26 cellular contexts compared by ENCODE assay signal in genomic region chr18:8124232-8125146, GRCh38.
A peak's percentile ranks its signal among the peaks of the same experiment; 100 is the strongest.
DNase-seq lines count a peak whose midpoint lies in the region; ATAC-seq and TF ChIP-seq lines count a peak whose summit lies in the region.
"Had no signal": no experiment of that assay in that cellular context is flagged by ENCODE, and none has a peak within 500 bp of the region (broad histone marks: within the 10 kb centered on the region; RNA-seq: fewer than 3 reads in every experiment).

No MANE protein-coding gene starts in this region.

- H3K36me3 ChIP-seq in Caco-2 (ENCODE audit: control insufficient read depth, insufficient read depth, low read length), result no peaks in the 10 kb centered on the region; the same call in 1 of the 2 replicates
- no peaks in the 10 kb centered on the region for H3K36me3 ChIP-seq in SJCRH30
- H3K36me3 ChIP-seq in trophoblast cell (ENCODE audit: control insufficient read depth in 1 of 2, insufficient read depth in 2 of 2, low read length in 2 of 2), result no peaks in the 10 kb centered on the region
- no peaks in the 10 kb centered on the region for H3K36me3 ChIP-seq in psoas muscle (ENCODE audit: insufficient read depth in 1 of 2, low read depth in 1 of 2)
- H3K36me3 ChIP-seq: BLaER1 treated with 17β-estradiol and CSF1 and Interleukin-3, amounts not matched to agents 10 nM and 100 nM; upper lobe of left lung had no signal

- POLR2A ChIA-PET in Caco-2 (lab: Charles Lee), result no interaction called here

- H4K12ac ChIP-seq in trophoblast cell (ENCODE audit: low read depth, low read length), result no peak overlapping the region

- no peaks in the 10 kb centered on the region for H3K9me3 ChIP-seq in Caco-2
- H3K9me3 ChIP-seq in SJCRH30 (replicated peaks), result no peaks in the 10 kb centered on the region
- no peaks in the 10 kb centered on the region for H3K9me3 ChIP-seq in trophoblast cell (ENCODE audit: insufficient read depth, low read depth, low read length)
- H3K9me3 ChIP-seq in psoas muscle, result no peaks in the 10 kb centered on the region
- H3K9me3 ChIP-seq: BLaER1 treated with 17β-estradiol and CSF1 and Interleukin-3, amounts not matched to agents 10 nM and 100 nM; mucosa of descending colon; upper lobe of left lung had no signal

- no peaks in the 10 kb centered on the region for H3K27me3 ChIP-seq in Caco-2 (replicated peaks; ENCODE audit: control insufficient read depth, insufficient read depth, low read length)
- no peaks in the 10 kb centered on the region for H3K27me3 ChIP-seq in SJCRH30
- no peaks in the 10 kb centered on the region for H3K27me3 ChIP-seq in foreskin keratinocyte
- H3K27me3 ChIP-seq in trophoblast cell (ENCODE audit: insufficient read depth, low read length), result no peaks in the 10 kb centered on the region
- no peaks in the 10 kb centered on the region for H3K27me3 ChIP-seq in psoas muscle (ENCODE audit: insufficient read depth in 3 of 3, low read length in 2 of 3)
- H3K27me3 ChIP-seq: BLaER1 treated with 17β-estradiol and CSF1 and Interleukin-3, amounts not matched to agents 10 nM and 100 nM; upper lobe of left lung had no signal

- H3K9ac ChIP-seq in trophoblast cell (ENCODE audit: low read length), result no peak overlapping the region
- H3K9ac ChIP-seq: BLaER1 treated with 17β-estradiol and CSF1 and Interleukin-3, amounts not matched to agents 10 nM and 100 nM had no signal

- CTCF ChIA-PET in Caco-2 (lab: Charles Lee), result no interaction called here

- BruUV-seq in Caco-2 (replicated peaks; lab: Mats Ljungman, UMichigan), result no TSS peak

- H3K4me1 ChIP-seq in Caco-2, result peaks cover 53% of the 10 kb centered on the region
- H3K4me1 ChIP-seq in SJCRH30, result peaks cover 10% of the 10 kb centered on the region
- H3K4me1 ChIP-seq in foreskin keratinocyte, result peaks cover 9% of the 10 kb centered on the region
- peaks cover 3 to 6% of the 10 kb centered on the region in 2 experiments for H3K4me1 ChIP-seq in trophoblast cell (ENCODE audit: control insufficient read depth in 1 of 2, insufficient read depth in 2 of 2, low read length in 2 of 2)
- H3K4me1 ChIP-seq in psoas muscle, result no peaks in the 10 kb centered on the region
- H3K4me1 ChIP-seq: BLaER1 treated with 17β-estradiol and CSF1 and Interleukin-3, amounts not matched to agents 10 nM and 100 nM; upper lobe of left lung had no signal

- H3K4me3 ChIP-seq in Caco-2 (ENCODE audit: low read depth, low read length) (no peak overlapping the region), SJCRH30 (no peak overlapping the region), trophoblast cell (ENCODE audit: low read depth, low read length) (no peak overlapping the region), psoas muscle (no peak overlapping the region)
- H3K4me3 ChIP-seq: BLaER1 treated with 17β-estradiol and CSF1 and Interleukin-3, amounts not matched to agents 10 nM and 100 nM; mucosa of descending colon; upper lobe of left lung had no signal

- peaks cover 6% of the 10 kb centered on the region for H3K36me3 Mint-ChIP-seq in Caco-2 (ENCODE audit: insufficient read depth, unreplicated experiment)
- H3K36me3 Mint-ChIP-seq: activated naive CD8-positive, alpha-beta T cell had no signal

- H3K4me2 ChIP-seq in trophoblast cell (ENCODE audit: low read length), result no peak overlapping the region
- H3K4me2 ChIP-seq: BLaER1 treated with 17β-estradiol and CSF1 and Interleukin-3, amounts not matched to agents 10 nM and 100 nM had no signal

- no peak overlapping the region for H3K4ac ChIP-seq in trophoblast cell (ENCODE audit: low read depth, low read length)

- H3K27ac ChIP-seq in SJCRH30 (peak overlapping the region; percentile 36), foreskin keratinocyte (no peak overlapping the region), trophoblast cell (ENCODE audit: low read depth, low read length) (no peak overlapping the region), psoas muscle (no peak overlapping the region)
- H3K27ac ChIP-seq: BLaER1 treated with 17β-estradiol and CSF1 and Interleukin-3, amounts not matched to agents 10 nM and 100 nM; upper lobe of left lung had no signal

- H3K23ac ChIP-seq in trophoblast cell (ENCODE audit: low read length), result no peak overlapping the region

- DNase-seq in Caco-2 (no peak), SJCRH30 (no peak), foreskin keratinocyte (peak in 1 of 2 donors; percentile 14), trophoblast cell (no peak), hypothalamus (lab: John Stamatoyannopoulos, UW) (no peak), NCI-H524 (lab: John Stamatoyannopoulos, UW) (no peak), psoas muscle (no peak)
- DNase-seq: activated CD4-positive, alpha-beta T cell treated with anti-CD3 and anti-CD28 coated beads, Interleukin-2, amount 50 U/mL, for 48 hours; activated CD8-positive, alpha-beta memory T cell treated with anti-CD3 and anti-CD28 coated beads, Interleukin-2, amount 50 U/mL, for 48 hours; Calu3; effector CD8-positive, alpha-beta T cell; H9; hippocampal formation; mucosa of descending colon; NCI-H1105 treated with DMSO at 0.1 percent for 48 hours; NCI-H2029 treated with DMSO at 0.1 percent for 48 hours; NCI-H774; stimulated activated CD8-positive, alpha-beta memory T cell treated with anti-CD3 and anti-CD28 coated beads, Interleukin-4, amount 100 ng/mL, for 48 hours; T1000; upper lobe of left lung had no signal

- H2AFZ ChIP-seq in trophoblast cell (ENCODE audit: insufficient read depth, low read length, poor library complexity), result peak overlapping the region; percentile 17

- peak overlapping the region; percentile 86 for H3K27ac Mint-ChIP-seq in Caco-2 (ENCODE audit: unreplicated experiment)
- H3K27ac Mint-ChIP-seq: activated naive CD8-positive, alpha-beta T cell had no signal

- peaks cover 2% of the 10 kb centered on the region for H3K79me1 ChIP-seq in trophoblast cell (ENCODE audit: low read length)

- peaks cover 26% of the 10 kb centered on the region for H3K4me1 Mint-ChIP-seq in Caco-2 (ENCODE audit: low read depth, unreplicated experiment)

- H3K9me3 Mint-ChIP-seq in Caco-2 (ENCODE audit: unreplicated experiment), result no peaks in the 10 kb centered on the region
- H3K9me3 Mint-ChIP-seq: H9, neural crest cell had no signal

- ATAC-seq in foreskin keratinocyte, result peak; percentile 42
- ATAC-seq in HG02763 (IDR thresholded peaks at IDR 0.05; ENCODE audit: unreplicated experiment), result no peak
- no peak for ATAC-seq in psoas muscle
- ATAC-seq: esophagus mucosa, mucosa of descending colon, Right ventricle myocardium inferior had no signal

- TF ChIP-seq CTCF in Caco-2 (IDR thresholded peaks at IDR 0.05; ENCODE audit: insufficient read depth in 1 of 2, low read depth in 1 of 2, low read length in 1 of 2, severe bottlenecking in 1 of 2, unreplicated experiment in 1 of 2), result no peak
- no peak for TF ChIP-seq CTCF in foreskin keratinocyte (conservative IDR thresholded peaks at IDR 0.05)
- TF ChIP-seq CTCF in psoas muscle (IDR thresholded peaks at IDR 0.05), result no peak

- H3K79me2 ChIP-seq in trophoblast cell (ENCODE audit: control insufficient read depth, insufficient read depth, low read length, poor library complexity), result no peaks in the 10 kb centered on the region

- intact Hi-C loops in Caco-2 (cut with micrococcal nuclease; ENCODE audit: unreplicated experiment) (no loop called here), psoas muscle (cut with DNase I) (no loop called here)

- H3K27me3 Mint-ChIP-seq in Caco-2 (ENCODE audit: insufficient read depth, unreplicated experiment), result no peaks in the 10 kb centered on the region
- H3K27me3 Mint-ChIP-seq: activated naive CD8-positive, alpha-beta T cell had no signal

- H2AK5ac ChIP-seq in trophoblast cell (ENCODE audit: low read length), result no peak overlapping the region

- H2BK5ac ChIP-seq in trophoblast cell (ENCODE audit: low read depth, low read length, poor library complexity), result peak overlapping the region; percentile 18

- H4K8ac ChIP-seq in trophoblast cell (ENCODE audit: low read depth, low read length), result no peak overlapping the region

- no CpG with 5 or more reads among the region's 7 CpGs for WGBS in trophoblast cell (ENCODE audit: extremely low coverage, insufficient coverage, insufficient read length)
- 68 to 77% (median 76%) methylated on average over 7 of the region's 7 CpGs for WGBS in psoas muscle, 3 donors

- no peak overlapping the region for H4K91ac ChIP-seq in trophoblast cell (ENCODE audit: low read depth, low read length)

- H3K14ac ChIP-seq in trophoblast cell (ENCODE audit: low read length), result no peak overlapping the region

- peak overlapping the region; percentile 21 for H2BK120ac ChIP-seq in trophoblast cell (ENCODE audit: insufficient read depth, low read length, poor library complexity)

- H3K4me3 Mint-ChIP-seq in Caco-2 (ENCODE audit: unreplicated experiment), result no peak overlapping the region
- H3K4me3 Mint-ChIP-seq: activated naive CD8-positive, alpha-beta T cell; H9; neural crest cell had no signal

- H3K18ac ChIP-seq in trophoblast cell (ENCODE audit: low read length), result peak overlapping the region; percentile 19

- no peak overlapping the region for H2BK12ac ChIP-seq in trophoblast cell (ENCODE audit: low read length)
